8 cellular contexts compared by ENCODE assay signal in genomic region chr14:58297412-58297761, GRCh38. TPM values are rescaled to one million over a fixed set of nuclear protein-coding genes. Genes with fewer than 3 reads are reported as not detected.
DNase-seq lines count a peak whose midpoint lies in the region; ATAC-seq and TF ChIP-seq lines count a peak whose summit lies in the region.

No MANE protein-coding gene starts in this region.

- peak overlapping the region; percentile 86 for H3K4me2 ChIP-seq in PC-3 (ENCODE audit: low read length)

- H3K9me3 ChIP-seq in left ventricle myocardium inferior (replicated peaks), result no peaks in the 10 kb centered on the region
- no peaks in the 10 kb centered on the region for H3K9me3 ChIP-seq in PC-3 (ENCODE audit: low read length)
- no peaks in the 10 kb centered on the region for H3K9me3 ChIP-seq in right cardiac atrium (ENCODE audit: control insufficient read depth, low read length)

- peak overlapping the region; percentile 98 for H3K27ac ChIP-seq in left ventricle myocardium inferior (replicated peaks)
- peak overlapping the region; percentile 78 for H3K27ac ChIP-seq in PC-3 (ENCODE audit: low read length)
- H3K27ac ChIP-seq in right cardiac atrium (ENCODE audit: low read length), result peak overlapping the region; percentile 97
- peak overlapping the region; percentile 94 for H3K27ac ChIP-seq in temporal lobe (ENCODE audit: low read depth, low read length)

- peak overlapping the region; percentile 79 for H3K9ac ChIP-seq in PC-3 (ENCODE audit: low read length)

- H4K20me1 ChIP-seq in PC-3 (ENCODE audit: low read length), result peaks cover 46% of the 10 kb centered on the region

- no peaks in the 10 kb centered on the region for H3K9me2 ChIP-seq in PC-3 (replicated peaks; ENCODE audit: low read length)

- BruUV-seq in PC-3 (replicated peaks; lab: Mats Ljungman, UMichigan), result TSS peak; percentile 62

- H3K36me3 ChIP-seq in left ventricle myocardium inferior (peaks cover 41% of the 10 kb centered on the region), PC-3 (ENCODE audit: low read depth, low read length) (peaks cover 39% of the 10 kb centered on the region)

- DNase-seq in left ventricle myocardium inferior (no peak), cardiac septum (ENCODE audit: low spot score) (no peak), PC-3 (no peak), right cardiac atrium (no peak), NAMALWA (ENCODE audit: low spot score) (no peak), T-helper 2 cell (no peak)

- peaks cover 82% of the 10 kb centered on the region for H3K79me2 ChIP-seq in PC-3 (ENCODE audit: low read length)

- H3K27me3 ChIP-seq in left ventricle myocardium inferior (ENCODE audit: low read depth) (no peaks in the 10 kb centered on the region), PC-3 (ENCODE audit: low read length) (no peaks in the 10 kb centered on the region), right cardiac atrium (ENCODE audit: control insufficient read depth, insufficient read depth) (no peaks in the 10 kb centered on the region)

- no peak for ATAC-seq in PC-3
- peak in 1 of 2 donors; percentile 1 for ATAC-seq in right cardiac atrium
- no peak for ATAC-seq in HG03439 (IDR thresholded peaks at IDR 0.05; ENCODE audit: unreplicated experiment)

- H3F3A ChIP-seq in PC-3 (ENCODE audit: low read length, unreplicated experiment), result no peaks in the 10 kb centered on the region

- under 1% methylated on average over 10 of the region's 10 CpGs for WGBS in right cardiac atrium

- TF ChIP-seq CTCF in left ventricle myocardium inferior (IDR thresholded peaks at IDR 0.05; ENCODE audit: borderline replicate concordance) (no peak), PC-3 (conservative IDR thresholded peaks at IDR 0.05; ENCODE audit: low read depth, low read length) (no peak)

- POLR2A ChIA-PET in PC-3 (lab: Charles Lee; ENCODE audit: unreplicated experiment), result interaction anchor here (0.6 kb wide), 1 partner anchor 41 kb away, joined by 4 read pairs; no protein-coding TSS in a partner anchor

- H2AFZ ChIP-seq in PC-3 (ENCODE audit: low read length), result peak overlapping the region; percentile 71

- H3K4me3 ChIP-seq in left ventricle myocardium inferior (peak overlapping the region; percentile 96), PC-3 (ENCODE audit: low read length) (peak overlapping the region; percentile 78), right cardiac atrium (ENCODE audit: low read length) (peak overlapping the region; percentile 100)

- CTCF ChIA-PET in PC-3 (lab: Charles Lee), result no interaction called here

- H3K4me1 ChIP-seq in left ventricle myocardium inferior, result peaks cover 84% of the 10 kb centered on the region
- H3K4me1 ChIP-seq in PC-3 (ENCODE audit: insufficient read depth, low read length), result peaks cover 18% of the 10 kb centered on the region
- H3K4me1 ChIP-seq in right cardiac atrium (ENCODE audit: control insufficient read depth, insufficient read depth, low read length), result peaks cover 8% of the 10 kb centered on the region

- intact Hi-C loops in left ventricle myocardium inferior (cut with micrococcal nuclease), result no loop called here
- intact Hi-C loops in cardiac septum (cut with DNase I), result loop anchor here (5.0 kb wide), 1 partner anchor 145 kb away; the partner anchor contains the start of gene ARMH4
- intact Hi-C loops in PC-3 (cut with micrococcal nuclease), result loop anchor here (2.0 kb wide), 1 partner anchor 17 kb away; no protein-coding TSS in a partner anchor
- intact Hi-C loops in right cardiac atrium (cut with DNase I), result loop anchor here in 2 of 4 donors (10.0 kb wide), 1 partner anchor 53 kb away; the partner anchor contains the start of gene PSMA3 (in 2 of the 2)

RNA-seq across cellular contexts. Expression of gene ARID4A, which starts 1.0 kb away (rescaled TPM):
- 14.2 TPM for total RNA-seq in left ventricle myocardium inferior
- total RNA-seq in cardiac septum, result 22.2 TPM
- total RNA-seq in PC-3 (2014; rRNA removed), result 7.3 and 11.3 TPM in 2 replicates
- 10 to 100 TPM; 17.1 to 26.1 (median 18.1) TPM for total RNA-seq in right cardiac atrium
- polyA plus RNA-seq in right cardiac atrium, result 8.3 TPM
- 50.9 TPM for total RNA-seq in temporal lobe

RNA-seq across cellular contexts. Expression of gene PSMA3, which starts 52.7 kb away (rescaled TPM):
- 161 TPM for total RNA-seq in left ventricle myocardium inferior
- 118 TPM for total RNA-seq in cardiac septum
- 669 and 700 TPM in 2 replicates for total RNA-seq in PC-3 (2014; rRNA removed)
- 100 to 1,000 TPM; 112 to 147 (median 124) TPM for total RNA-seq in right cardiac atrium
- polyA plus RNA-seq in right cardiac atrium, result 159 TPM
- total RNA-seq in temporal lobe, result 38.8 TPM
